Comparison of ENCODE assay signal across 22 cellular contexts in the genomic region with DNA sequence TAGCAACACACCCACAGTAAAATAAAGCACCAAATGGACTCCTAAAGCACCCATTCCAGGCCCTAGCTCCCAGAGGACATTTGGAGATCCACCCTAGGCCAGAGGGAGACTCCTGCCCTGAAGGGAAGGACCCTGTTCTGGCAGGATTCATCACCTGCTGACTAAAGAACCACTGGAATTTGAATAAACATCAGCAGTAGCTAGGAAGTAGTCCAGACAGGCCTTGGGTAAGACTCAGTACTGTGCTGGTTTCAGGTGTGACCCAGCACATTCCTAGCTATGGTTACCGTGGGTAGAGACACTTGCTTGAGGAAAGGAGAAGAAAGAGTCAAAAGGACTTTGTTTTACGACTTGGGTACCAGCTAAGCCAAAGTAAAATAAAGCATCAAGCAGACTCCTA.
"Had no signal": no experiment of that assay in that cellular context is flagged by ENCODE, and none has a peak within 500 bp of the region (broad histone marks: within the 10 kb centered on the region; RNA-seq: fewer than 3 reads in every experiment).

No MANE protein-coding gene starts in this region.

- H3K27me3 ChIP-seq: brain microvascular endothelial cell, Peyer's patch had no signal

- H3K4me1 ChIP-seq: Peyer's patch had no signal

- H3K4me3 ChIP-seq: Peyer's patch had no signal

- DNase-seq: activated B cell treated with CpG ODN at 0.5 μM for 24 hours; activated CD4-positive, alpha-beta T cell treated with anti-CD3 and anti-CD28 coated beads, Interleukin-2, amount 50 U/mL, for 1 hour; activated CD8-positive, alpha-beta memory T cell treated with anti-CD3 and anti-CD28 coated beads, Interleukin-2, amount 50 U/mL, for 48 hours; activated CD8-positive, alpha-beta T cell treated with anti-CD3 and anti-CD28 coated beads, Interleukin-2, amount 10 ng/mL, durations not matched to agents 7 days and 5 days; activated effector memory CD4-positive, alpha-beta T cell treated with Interleukin-2 at 50 U/mL for 16 hours; activated naive CD4-positive, alpha-beta T cell treated with Interleukin-2 at 50 U/mL for 16 hours; activated naive CD8-positive, alpha-beta T cell treated with anti-CD3 and anti-CD28 coated beads, Interleukin-2, amount 50 U/mL, for 24 hours; activated T-cell treated with anti-CD3 and anti-CD28 coated beads, Interleukin-2, amount 50 U/mL, for 1 hour; amygdala; brain microvascular endothelial cell; cerebellar nuclear complex; NCI-H1048; NCI-H146; NCI-H187 treated with DMSO at 0.1 percent for 48 hours; NCI-H2081 treated with DMSO at 0.1 percent for 48 hours; NCI-H446; NCI-H524; Peyer's patch; SIG-M5; T-helper 17 cell; T-helper 9 cell had no signal

- H3K4me1 Mint-ChIP-seq: activated B cell treated with CpG ODN at 0.5 μM for 24 hours; activated naive CD8-positive, alpha-beta T cell treated with anti-CD3 and anti-CD28 coated beads, Interleukin-2, amount 50 U/mL, for 24 hours; T-helper 17 cell had no signal

- ATAC-seq: activated CD8-positive, alpha-beta T cell treated with anti-CD3 and anti-CD28 coated beads, Interleukin-2, amount 10 ng/mL, durations not matched to agents 7 days and 5 days; activated naive CD4-positive, alpha-beta T cell treated with anti-CD3 and anti-CD28 coated beads, Interleukin-2, amount 50 U/mL, for 72 hours; activated naive CD8-positive, alpha-beta T cell treated with anti-CD3 and anti-CD28 coated beads, Interleukin-2, amount 50 U/mL, for 24 hours; T-helper 17 cell had no signal

- H3K27ac ChIP-seq: brain microvascular endothelial cell, Peyer's patch had no signal

- H3K36me3 Mint-ChIP-seq: activated naive CD4-positive, alpha-beta T cell treated with anti-CD3 and anti-CD28 coated beads, Interleukin-2, amount 50 U/mL, for 72 hours had no signal

- H3K27me3 Mint-ChIP-seq: activated B cell treated with CpG ODN at 0.5 μM for 24 hours; activated naive CD8-positive, alpha-beta T cell treated with anti-CD3 and anti-CD28 coated beads, Interleukin-2, amount 50 U/mL, for 24 hours; T-helper 17 cell had no signal

- H3K36me3 ChIP-seq: brain microvascular endothelial cell, Peyer's patch had no signal

- H3K4me3 Mint-ChIP-seq: activated B cell treated with CpG ODN at 0.5 μM for 24 hours; activated CD8-positive, alpha-beta T cell treated with anti-CD3 and anti-CD28 coated beads, Interleukin-2, amount 10 ng/mL, durations not matched to agents 7 days and 5 days; activated naive CD8-positive, alpha-beta T cell treated with anti-CD3 and anti-CD28 coated beads, Interleukin-2, amount 50 U/mL, for 24 hours; T-helper 17 cell had no signal

- H3K27ac Mint-ChIP-seq: activated B cell treated with CpG ODN at 0.5 μM for 24 hours; activated CD8-positive, alpha-beta T cell treated with anti-CD3 and anti-CD28 coated beads, Interleukin-2, amount 10 ng/mL, durations not matched to agents 7 days and 5 days; activated naive CD4-positive, alpha-beta T cell treated with anti-CD3 and anti-CD28 coated beads, Interleukin-2, amount 50 U/mL, for 72 hours; activated naive CD8-positive, alpha-beta T cell treated with anti-CD3 and anti-CD28 coated beads, Interleukin-2, amount 50 U/mL, for 24 hours; T-helper 17 cell had no signal
